25 cellular contexts compared by ENCODE assay signal in genomic region chrY:15101336-15101735, GRCh38.
"Had no signal": no experiment of that assay in that cellular context is flagged by ENCODE, and none has a peak within 500 bp of the region (broad histone marks: within the 10 kb centered on the region; RNA-seq: fewer than 3 reads in every experiment).

No MANE protein-coding gene starts in this region.

- DNase-seq: activated CD4-positive, alpha-beta memory T cell treated with anti-CD3 and anti-CD28 coated beads for 36 hours; activated CD4-positive, alpha-beta T cell treated with anti-CD3 and anti-CD28 coated beads for 36 hours; activated CD4-positive, alpha-beta T cell treated with anti-CD3 and anti-CD28 coated beads, Interleukin-2, amount 10 ng/mL, durations not matched to agents 24 days and 14 days; activated CD4-positive, CD25-positive, alpha-beta regulatory T cell; activated CD4-positive, CD25-positive, alpha-beta regulatory T cell treated with anti-CD3 and anti-CD28 coated beads, Interleukin-2, amount 50 U/mL, for 72 hours; activated CD8-positive, alpha-beta memory T cell treated with anti-CD3 and anti-CD28 coated beads, Interleukin-2, amount 10 ng/mL, durations not matched to agents 7 days and 5 days; activated CD8-positive, alpha-beta memory T cell treated with anti-CD3 and anti-CD28 coated beads, Interleukin-2, amount 50 U/mL, for 4 hours; activated CD8-positive, alpha-beta T cell treated with anti-CD3 and anti-CD28 coated beads, Interleukin-2, amount 10 ng/mL, durations not matched to agents 7 days and 5 days; activated effector memory CD4-positive, alpha-beta T cell treated with anti-CD3 and anti-CD28 coated beads, Interleukin-2, amount 50 U/mL, for 16 hours; activated naive CD4-positive, alpha-beta T cell treated with anti-CD3 and anti-CD28 coated beads, Interleukin-2, amount 10 ng/mL, durations not matched to agents 7 days and 5 days; activated naive CD8-positive, alpha-beta T cell treated with anti-CD3 and anti-CD28 coated beads, Interleukin-2, amount 10 ng/mL, durations not matched to agents 7 days and 5 days; activated T-cell treated with anti-CD3 and anti-CD28 coated beads, Interleukin-2, amount 50 U/mL, for 1 hour; activated T-cell treated with anti-CD3 and anti-CD28 coated beads, Interleukin-2, amount 50 U/mL, for 48 hours; dorsolateral prefrontal cortex; effector memory CD4-positive, alpha-beta T cell; endodermal cell; erythroblast; foreskin melanocyte; head of caudate nucleus; T-helper 2 cell had no signal

- H3K27me3 ChIP-seq: ascending aorta, breast epithelium, dorsolateral prefrontal cortex, esophagus muscularis mucosa, gastroesophageal sphincter had no signal

- H3K4me3 ChIP-seq: ascending aorta, breast epithelium, coronary artery, dorsolateral prefrontal cortex, esophagus muscularis mucosa, gastroesophageal sphincter had no signal

- H3K36me3 ChIP-seq: ascending aorta, breast epithelium, esophagus muscularis mucosa, gastroesophageal sphincter had no signal
